In the genomic region with DNA sequence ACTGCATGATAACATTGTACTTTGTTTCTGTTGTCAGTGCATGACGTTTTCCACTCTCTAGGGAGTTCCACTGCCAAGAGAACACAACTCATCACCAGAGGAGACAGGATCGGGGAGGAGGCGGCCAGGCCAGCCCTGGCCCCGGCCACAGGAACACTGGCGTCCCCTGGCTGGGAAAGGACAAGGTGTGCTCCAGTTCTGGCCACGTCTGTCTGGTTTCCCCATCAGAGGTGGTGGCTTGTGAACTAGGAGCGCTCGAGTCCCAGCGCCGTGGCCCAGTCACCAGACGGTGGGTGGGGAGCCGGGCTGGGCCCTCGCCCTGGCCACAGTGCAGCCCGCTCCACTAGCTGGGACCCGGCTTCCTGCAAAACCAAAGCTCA, we compare ENCODE assay signal across 23 cellular contexts.
DNase-seq lines count a peak whose midpoint lies in the region; ATAC-seq, FAIRE-seq and TF ChIP-seq lines count a peak whose summit lies in the region.
"Had no signal": no experiment of that assay in that cellular context is flagged by ENCODE, and none has a peak within 500 bp of the region (broad histone marks: within the 10 kb centered on the region; RNA-seq: fewer than 3 reads in every experiment).

No MANE protein-coding gene starts in this region.

- TF ChIP-seq CTCF in A549 (IDR thresholded peaks at IDR 0.05) (no peak), K562 (IDR thresholded peaks at IDR 0.05 in 2 of 3, conservative IDR thresholded peaks at IDR 0.05 in 1 of 3; ENCODE audit: insufficient read depth in 2 of 3, low read depth in 1 of 3, low read length in 3 of 3) (no peak), foreskin fibroblast (IDR thresholded peaks at IDR 0.05; ENCODE audit: low read depth, low read length) (no peak), prostate gland (IDR thresholded peaks at IDR 0.05) (no peak), GM13976 (IDR thresholded peaks at IDR 0.05; ENCODE audit: borderline replicate concordance, control extremely low read depth, extremely low read depth, insufficient read depth, missing control alignments) (no peak)

- CTCF ChIA-PET in A549 (lab: Yijun Ruan, JAX), result no interaction called here
- CTCF ChIA-PET in K562 (lab: Yijun Ruan, JAX; ENCODE audit: low intra/inter-chr PET ratio), result no interaction called here

- 34% methylated on average over 9 of the region's 15 CpGs for WGBS in A549 (ENCODE audit: missing lambda C conversion rate)
- 2% methylated on average over 15 of the region's 15 CpGs for WGBS in K562 (ENCODE audit: insufficient coverage, low coverage, missing lambda C conversion rate)
- 78% methylated on average over 15 of the region's 15 CpGs for WGBS in prostate gland

- ATAC-seq in A549 (no peak; a peak in 1 of 6 replicates), K562 (peak; percentile 37)
- ATAC-seq: activated CD4-positive, alpha-beta T cell treated with anti-CD3 and anti-CD28 coated beads for 36 hours; left lobe of liver had no signal

- no peak overlapping the region for H3K9ac ChIP-seq in K562 (ENCODE audit: insufficient read depth in 1 of 2, low read depth in 2 of 2, low read length in 2 of 2)

- BruUV-seq in K562 (replicated peaks; lab: Mats Ljungman, UMichigan), result no TSS peak

- peak overlapping the region in 1 of 2 experiments; percentile 33; a peak in 1 of 6 replicates for H3K27ac ChIP-seq in A549
- H3K27ac ChIP-seq in K562 (ENCODE audit: extremely low read depth, low read depth, low read length), result no peak overlapping the region
- peak overlapping the region; percentile 63 to 77 for H3K27ac ChIP-seq in prostate gland
- H3K27ac ChIP-seq in substantia nigra (ENCODE audit: low read depth, low read length, poor library complexity, severe bottlenecking), result no peak overlapping the region
- H3K27ac ChIP-seq: pancreas had no signal

- no peaks in the 10 kb centered on the region for H3K36me3 ChIP-seq in K562 (ENCODE audit: control insufficient read depth, insufficient read depth, low read length)
- H3K36me3 ChIP-seq in prostate gland, result no peaks in the 10 kb centered on the region
- H3K36me3 ChIP-seq: pancreas, tibial nerve had no signal

- H4K20me1 ChIP-seq in K562 (replicated peaks; ENCODE audit: control insufficient read depth, insufficient read depth, low read length), result 0 out of 2 replicates have a peak, but pooled peaks cover 4% of the 10 kb centered on the region

- intact Hi-C loops in K562 (cut with micrococcal nuclease) (no loop called here), prostate gland (cut with DNase I) (no loop called here)

- in situ Hi-C loops in K562 (cut with MboI) (no loop called here), GM13976 (cut with MboI; ENCODE audit: low sequenced_read_pairs, unreplicated experiment) (no loop called here)

- H3K4me3 ChIP-seq in A549 (no peak overlapping the region), K562 (no peak overlapping the region), foreskin fibroblast (ENCODE audit: low read depth in 1 of 2, low read length in 2 of 2) (no peak overlapping the region), prostate gland (no peak overlapping the region)
- H3K4me3 ChIP-seq: pancreas, tibial nerve had no signal

- TF ChIP-seq EP300 in A549 (IDR thresholded peaks at IDR 0.05) (no peak), K562 (IDR thresholded peaks at IDR 0.05; ENCODE audit: low read length) (no peak)

- FAIRE-seq in A549 (lab: Jason Lieb, UNC) (no peak), K562 (lab: Jason Lieb, UNC) (no peak)
- FAIRE-seq: GM12891, pancreas had no signal

- DNase-seq in A549 (ENCODE audit: low read depth in 1 of 2, low spot score in 1 of 2) (no peak), K562 (ENCODE audit: extremely low read depth in 1 of 4, low spot score in 3 of 4) (no peak), foreskin fibroblast (peak; percentile 15 to 39), prostate gland (ENCODE audit: low spot score) (no peak), GM13976 (ENCODE audit: low spot score) (no peak), NAMALWA (ENCODE audit: low spot score) (no peak), substantia nigra (lab: John Stamatoyannopoulos, UW) (no peak), NOMO-1 treated with dmso at 0.1 percent for 144 hours (lab: John Stamatoyannopoulos, UW; ENCODE audit: unreplicated experiment) (no peak)
- DNase-seq: ACHN; activated CD4-positive, alpha-beta T cell treated with anti-CD3 and anti-CD28 coated beads for 36 hours; activated CD8-positive, alpha-beta memory T cell treated with anti-CD3 and anti-CD28 coated beads, Interleukin-2, amount 50 U/mL, for 4 hours; activated effector memory CD4-positive, alpha-beta T cell treated with Interleukin-2 at 50 U/mL for 16 hours; endodermal cell; GF-D8; KBM-7; naive B cell; NCI-H1092; NCI-H526 treated with DMSO at 0.1 percent for 48 hours; pancreas; stimulated activated CD8-positive, alpha-beta memory T cell treated with anti-CD3 and anti-CD28 coated beads, Interleukin-4, amount 100 ng/mL, for 48 hours had no signal

- H2AFZ ChIP-seq in K562 (ENCODE audit: low read depth, low read length), result peak overlapping the region; percentile 10; the same call in 1 of the 2 replicates

- H3K4me2 ChIP-seq in A549, result peak overlapping the region; percentile 28; the same call in 1 of the 3 replicates
- peak overlapping the region; percentile 58 for H3K4me2 ChIP-seq in K562 (ENCODE audit: insufficient read depth, low read length)

- H3K9me1 ChIP-seq in K562 (ENCODE audit: control insufficient read depth, insufficient read depth, low read length), result no peaks in the 10 kb centered on the region

- POLR2A ChIA-PET in A549 (lab: Yijun Ruan, JAX), result no interaction called here
- POLR2A ChIA-PET in K562 (lab: Yijun Ruan, JAX), result interaction anchor here (0.6 kb wide), 1 partner anchor 932 kb away, joined by 3 read pairs; no protein-coding TSS in a partner anchor

- no peaks in the 10 kb centered on the region for H3K79me2 ChIP-seq in K562 (ENCODE audit: control insufficient read depth, insufficient read depth, low read length)

- TF ChIP-seq POLR2A in A549 (IDR thresholded peaks at IDR 0.05; ENCODE audit: low read length) (no peak), K562 (conservative IDR thresholded peaks at IDR 0.05) (no peak), prostate gland (IDR thresholded peaks at IDR 0.05) (no peak)

- TF ChIP-seq RAD21 in A549 (conservative IDR thresholded peaks at IDR 0.05 in 1 of 2, IDR thresholded peaks at IDR 0.05 in 1 of 2) (no peak), K562 (CRISPR knock-in tag; conservative IDR thresholded peaks at IDR 0.05 in 1 of 2, IDR thresholded peaks at IDR 0.05 in 1 of 2) (no peak)

- H3K4me1 ChIP-seq in A549 (no peaks in the 10 kb centered on the region), K562 (replicated peaks in 1 of 2; ENCODE audit: control insufficient read depth in 2 of 2, insufficient read depth in 2 of 2, low read length in 2 of 2) (peaks cover 0 to 5% of the 10 kb centered on the region in 2 experiments; a peak in 1 of 5 replicates), prostate gland (replicated peaks) (no peaks in the 10 kb centered on the region)
- H3K4me1 ChIP-seq: pancreas, tibial nerve had no signal

- no peaks in the 10 kb centered on the region for H3K9me3 ChIP-seq in A549
- no peaks in the 10 kb centered on the region for H3K9me3 ChIP-seq in K562 (replicated peaks; ENCODE audit: control insufficient read depth, insufficient read depth, low read depth, low read length)
- no peaks in the 10 kb centered on the region for H3K9me3 ChIP-seq in prostate gland
- H3K9me3 ChIP-seq: pancreas had no signal

- peaks cover 7 to 25% of the 10 kb centered on the region in 2 experiments; a peak in 4 of 5 replicates for H3K27me3 ChIP-seq in K562 (ENCODE audit: control insufficient read depth in 2 of 2, insufficient read depth in 2 of 2, low read length in 2 of 2)
- no peaks in the 10 kb centered on the region for H3K27me3 ChIP-seq in prostate gland (replicated peaks; ENCODE audit: insufficient read depth)
- H3K27me3 ChIP-seq: pancreas, tibial nerve had no signal

TF ChIP-seq in A549, 52 proteins besides CTCF, POLR2A, EP300 and RAD21:
- TF ChIP-seq TFCP2L1 (CRISPR knock-in tag; IDR thresholded peaks at IDR 0.05), result no peak
- TF ChIP-seq ZFP36 (IDR thresholded peaks at IDR 0.05; ENCODE audit: borderline replicate concordance, partially characterized antibody), result no peak
- TF ChIP-seq ZNF302 (CRISPR knock-in tag; IDR thresholded peaks at IDR 0.05), result no peak
- no peak for TF ChIP-seq FOSL2 (IDR thresholded peaks at IDR 0.05)
- TF ChIP-seq FOSL2 (CRISPR knock-in tag; IDR thresholded peaks at IDR 0.05), result no peak
- TF ChIP-seq, protein P1, sequence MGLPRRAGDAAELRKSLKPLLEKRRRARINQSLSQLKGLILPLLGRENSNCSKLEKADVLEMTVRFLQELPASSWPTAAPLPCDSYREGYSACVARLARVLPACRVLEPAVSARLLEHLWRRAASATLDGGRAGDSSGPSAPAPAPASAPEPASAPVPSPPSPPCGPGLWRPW (IDR thresholded peaks at IDR 0.05), result no peak
- no peak for TF ChIP-seq RARB (CRISPR knock-in tag; IDR thresholded peaks at IDR 0.05)
- no peak for TF ChIP-seq RFX5 (IDR thresholded peaks at IDR 0.05)

TF ChIP-seq in K562, 482 proteins besides CTCF, POLR2A, EP300 and RAD21 (continues in another document):
- TF ChIP-seq CHD1 (IDR thresholded peaks at IDR 0.05; ENCODE audit: low read length), result no peak
- TF ChIP-seq PRMT5 (CRISPR knock-in tag; IDR thresholded peaks at IDR 0.05), result no peak

Comparison
In these comparisons a context has a peak if more than half of its experiments do, and no peak if none do; other contexts are left out.
1. DNase-seq: peak in foreskin fibroblast (2 of 2); none in A549 (0 of 2), K562 (0 of 4), prostate gland (single experiment), GM13976 (single experiment), NAMALWA (single experiment), substantia nigra (0 of 49) and NOMO-1 treated with dmso at 0.1 percent for 144 hours (single experiment).
2. H3K27ac ChIP-seq: peak in prostate gland (2 of 2); none in K562 (single experiment) and substantia nigra (single experiment).